Comparison of ENCODE assay signal across 14 cellular contexts in the genomic region with DNA sequence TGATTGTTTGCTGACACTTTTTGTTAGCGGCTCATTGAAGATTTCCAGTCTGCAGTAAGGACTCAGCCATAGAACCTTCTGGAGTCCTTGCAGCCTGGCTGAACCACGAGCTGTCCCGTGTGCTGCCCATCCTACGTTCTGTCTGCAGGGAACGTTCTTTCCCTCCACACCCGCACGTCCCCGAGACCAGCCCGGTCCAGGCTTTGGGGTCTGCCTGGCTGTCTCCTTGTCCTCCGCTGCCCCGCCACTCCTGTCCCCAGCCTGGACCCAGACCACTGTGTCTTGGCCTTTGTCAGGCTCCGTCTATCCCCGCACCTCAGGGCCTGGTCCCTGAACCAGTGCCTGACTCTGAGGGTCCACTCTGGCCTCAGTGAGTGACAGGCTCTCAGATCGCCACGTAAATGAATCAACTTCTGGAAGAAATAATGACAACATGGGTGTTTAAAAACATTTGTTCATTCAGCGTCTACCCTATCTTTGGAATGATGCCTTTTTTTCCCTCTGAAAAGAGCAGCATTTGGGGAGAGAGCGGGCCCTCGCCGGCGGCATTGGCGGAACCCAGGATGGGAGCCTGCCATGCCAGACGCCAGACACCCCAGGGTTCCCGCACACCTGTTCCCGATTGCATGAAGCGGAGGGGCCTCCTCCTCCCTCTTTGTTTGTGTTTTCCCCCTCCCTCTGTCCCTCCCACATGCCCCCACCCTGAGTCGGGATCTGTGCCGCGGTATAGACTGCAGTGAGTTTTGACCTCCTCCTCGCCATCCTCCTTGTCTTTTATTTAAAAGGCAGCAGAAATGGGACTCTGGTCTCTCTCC.
"Had no signal": no experiment of that assay in that cellular context is flagged by ENCODE, and none has a peak within 500 bp of the region (broad histone marks: within the 10 kb centered on the region; RNA-seq: fewer than 3 reads in every experiment).

No MANE protein-coding gene starts in this region.

- H3K9me3 Mint-ChIP-seq: activated naive CD8-positive, alpha-beta T cell treated with anti-CD3 and anti-CD28 coated beads for 36 hours; activated T-cell treated with anti-CD3 and anti-CD28 coated beads, Interleukin-2, amount 50 U/mL, for 24 hours; stimulated activated naive CD8-positive, alpha-beta T cell treated with anti-CD3 and anti-CD28 coated beads, Interleukin-15, Interleukin-2, amounts not matched to agents 100 ng/mL and 50 ng/mL, for 24 hours had no signal

- H3K27ac Mint-ChIP-seq: activated naive CD8-positive, alpha-beta T cell treated with anti-CD3 and anti-CD28 coated beads for 36 hours; activated T-cell treated with anti-CD3 and anti-CD28 coated beads, Interleukin-2, amount 50 U/mL, for 24 hours; endodermal cell; nephron progenitor cell; stimulated activated naive CD8-positive, alpha-beta T cell treated with anti-CD3 and anti-CD28 coated beads, Interleukin-15, Interleukin-2, amounts not matched to agents 100 ng/mL and 50 ng/mL, for 24 hours had no signal

- H3K4me3 ChIP-seq: ovary had no signal

- H3K27ac ChIP-seq: ovary had no signal

- H3K36me3 Mint-ChIP-seq: activated naive CD8-positive, alpha-beta T cell treated with anti-CD3 and anti-CD28 coated beads for 36 hours had no signal

- H3K36me3 ChIP-seq: ovary had no signal

- H3K4me1 Mint-ChIP-seq: activated naive CD8-positive, alpha-beta T cell treated with anti-CD3 and anti-CD28 coated beads for 36 hours; endodermal cell had no signal

- H3K4me3 Mint-ChIP-seq: activated naive CD8-positive, alpha-beta T cell treated with anti-CD3 and anti-CD28 coated beads for 36 hours; activated T-cell treated with anti-CD3 and anti-CD28 coated beads, Interleukin-2, amount 50 U/mL, for 24 hours; endodermal cell; nephron progenitor cell; stimulated activated naive CD8-positive, alpha-beta T cell treated with anti-CD3 and anti-CD28 coated beads, Interleukin-15, Interleukin-2, amounts not matched to agents 100 ng/mL and 50 ng/mL, for 24 hours had no signal

- DNase-seq: activated CD4-positive, alpha-beta T cell treated with anti-CD3 and anti-CD28 coated beads, Interleukin-2, amount 50 U/mL, for 4 hours; activated CD4-positive, CD25-positive, alpha-beta regulatory T cell treated with anti-CD3 and anti-CD28 coated beads, Interleukin-2, amount 50 U/mL, for 72 hours; activated effector memory CD4-positive, alpha-beta T cell treated with Interleukin-2 at 50 U/mL for 16 hours; activated naive CD8-positive, alpha-beta T cell treated with anti-CD3 and anti-CD28 coated beads for 36 hours; activated T-cell treated with anti-CD3 and anti-CD28 coated beads, Interleukin-2, amount 50 U/mL, for 24 hours; endodermal cell; hippocampal formation; left ventricle myocardium superior; mesenchymal stem cell; nephron progenitor cell; ovary; stimulated activated CD4-positive, alpha-beta T cell treated with anti-CD3 and anti-CD28 coated beads, Interleukin-4, amount 100 ng/mL, for 1 hour; stimulated activated CD8-positive, alpha-beta memory T cell treated with anti-CD3 and anti-CD28 coated beads, Interleukin-4, amount 100 ng/mL, for 48 hours had no signal

- H3K9me3 ChIP-seq: ovary had no signal

- H3K27me3 ChIP-seq: ovary had no signal
